Comparison of ENCODE assay signal across 20 cellular contexts in the genomic region with DNA sequence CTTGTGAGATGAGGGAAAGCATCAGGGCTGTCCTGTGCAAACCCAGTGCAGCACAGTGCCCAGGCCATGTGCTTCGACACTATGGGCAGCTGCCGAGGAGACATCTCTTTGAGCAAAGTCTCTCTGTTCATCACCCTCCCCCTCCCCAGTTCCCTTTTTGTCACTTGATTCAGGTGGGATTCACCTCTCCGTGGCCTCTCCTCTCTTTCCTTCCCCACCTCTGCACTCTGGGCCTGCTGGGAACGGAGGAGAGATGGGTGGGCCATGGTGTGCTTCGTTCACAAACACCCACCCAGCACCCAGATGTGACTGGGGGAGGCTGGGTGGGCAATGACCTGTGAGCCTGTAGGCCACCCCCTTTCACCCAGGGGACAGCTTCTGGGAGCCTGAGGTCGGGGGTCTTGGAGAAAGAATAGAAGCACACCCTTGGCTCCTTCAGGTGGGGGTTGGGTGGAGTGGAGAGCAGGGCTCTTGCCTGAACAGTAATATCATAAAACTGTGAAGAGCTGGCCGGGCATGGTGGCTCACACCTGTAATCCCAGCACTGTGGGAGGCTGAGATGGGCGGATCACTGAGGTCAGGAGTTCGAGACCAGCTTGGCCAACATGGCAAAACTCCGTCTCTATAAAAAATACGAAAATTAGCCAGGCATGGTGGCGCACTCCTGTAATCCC.
"Had no signal": no experiment of that assay in that cellular context is flagged by ENCODE, and none has a peak within 500 bp of the region (broad histone marks: within the 10 kb centered on the region; RNA-seq: fewer than 3 reads in every experiment).

No MANE protein-coding gene starts in this region.

- H3K4me3 ChIP-seq: ascending aorta, cardiac muscle cell, PC-9, SJCRH30, SK-N-MC had no signal

- H3K9ac ChIP-seq: KMS-11 had no signal

- H3K9me3 ChIP-seq: ascending aorta, SJCRH30 had no signal

- H3K4me2 ChIP-seq: KMS-11, PC-9 had no signal

- FAIRE-seq: RCC 7860 had no signal

- DNase-seq: activated CD4-positive, alpha-beta T cell treated with anti-CD3 and anti-CD28 coated beads, Interleukin-2, amount 10 ng/mL, durations not matched to agents 24 days and 14 days; activated CD4-positive, alpha-beta T cell treated with anti-CD3 and anti-CD28 coated beads, Interleukin-2, amount 50 U/mL, for 4 hours; activated effector memory CD4-positive, alpha-beta T cell treated with anti-CD3 and anti-CD28 coated beads, Interleukin-2, amount 50 U/mL, for 16 hours; activated T-cell treated with anti-CD3 and anti-CD28 coated beads, Interleukin-2, amount 50 U/mL, for 1 hour; MV-4-11; NCI-H1092; NCI-H187; NCI-H2029 treated with DMSO at 0.1 percent for 48 hours; NCI-H2107; NCI-H2171; NCI-H510A; NCI-H748 treated with DMSO at 0.1 percent for 48 hours; T1000 had no signal

- H3K27me3 ChIP-seq: ascending aorta, cardiac muscle cell had no signal

- H3K27ac ChIP-seq: ascending aorta, cardiac muscle cell, KMS-11, PC-9, SJCRH30, SK-N-MC had no signal

- H3K4me1 ChIP-seq: ascending aorta had no signal

- H3K36me3 ChIP-seq: ascending aorta, cardiac muscle cell, SJCRH30 had no signal

- H2AFZ ChIP-seq: PC-9 had no signal
